29 cellular contexts compared by ENCODE assay signal in the genomic region with DNA sequence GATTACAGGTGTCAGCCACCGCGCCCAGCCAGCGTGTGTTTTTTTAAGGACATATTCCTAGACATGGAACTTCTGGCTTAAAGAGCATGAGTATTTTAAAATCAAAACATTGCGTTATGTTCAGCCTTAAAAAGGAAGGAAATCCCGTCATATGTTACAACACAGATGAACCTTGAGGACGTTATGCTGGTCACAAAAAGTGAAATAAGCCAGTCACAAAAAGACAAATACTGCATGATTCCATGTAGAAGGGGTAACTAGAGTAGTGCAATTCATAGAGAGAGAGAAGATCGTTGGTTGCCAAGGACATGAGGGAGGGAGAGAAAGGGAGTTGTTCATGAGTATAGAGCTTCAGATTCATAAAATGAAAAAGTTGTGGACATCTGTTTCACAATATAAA. TPM values are rescaled to one million over a fixed set of nuclear protein-coding genes. Genes with fewer than 3 reads are reported as not detected.
DNase-seq lines count a peak whose midpoint lies in the region; ATAC-seq and TF ChIP-seq lines count a peak whose summit lies in the region.
"Had no signal": no experiment of that assay in that cellular context is flagged by ENCODE, and none has a peak within 500 bp of the region (broad histone marks: within the 10 kb centered on the region; RNA-seq: fewer than 3 reads in every experiment).

No MANE protein-coding gene starts in this region.

- ATAC-seq in lower lobe of right lung (peak; percentile 56 to 68), GM18861 (IDR thresholded peaks at IDR 0.05; ENCODE audit: unreplicated experiment) (no peak)
- ATAC-seq: effector memory CD8-positive, alpha-beta T cell; mucosa of descending colon; stimulated activated naive B cell treated with anti-CD40 and anti-IgM and Interleukin-4, amounts not matched to agents 10 μg/mL and 1 μg/mL and 100 μg/mL, for 72 hours had no signal

- intact Hi-C loops in lower lobe of right lung (cut with DNase I): no loop called here

- no peaks in the 10 kb centered on the region for H3K27me3 ChIP-seq in HL-60 (ENCODE audit: insufficient read depth, poor library complexity, severe bottlenecking)
- no peaks in the 10 kb centered on the region for H3K27me3 ChIP-seq in lower lobe of right lung (ENCODE audit: low read depth)
- H3K27me3 ChIP-seq in subcutaneous abdominal adipose tissue (ENCODE audit: control insufficient read depth in 5 of 5, insufficient read depth in 4 of 5, low read length in 5 of 5): no peaks in the 10 kb centered on the region
- H3K27me3 ChIP-seq in effector memory CD4-positive, alpha-beta T cell (replicated peaks; ENCODE audit: control insufficient read depth, insufficient read depth, low read length, poor library complexity, severe bottlenecking): no peaks in the 10 kb centered on the region
- H3K27me3 ChIP-seq: BLaER1, cardiac muscle cell, heart right ventricle, SJSA1, vagina had no signal

- H3K36me3 ChIP-seq in lower lobe of right lung (peaks cover 84% of the 10 kb centered on the region), subcutaneous abdominal adipose tissue (ENCODE audit: control insufficient read depth in 5 of 5, insufficient read depth in 5 of 5, low read length in 5 of 5) (peaks cover 25 to 92% (median 78%) of the 10 kb centered on the region in 5 donors)
- H3K36me3 ChIP-seq in effector memory CD4-positive, alpha-beta T cell (ENCODE audit: control insufficient read depth, insufficient read depth, low read length): peaks cover 12% of the 10 kb centered on the region
- H3K36me3 ChIP-seq: SJSA1 had no signal

- peaks cover 9% of the 10 kb centered on the region for H3K4me1 ChIP-seq in lower lobe of right lung
- peaks cover 0 to 13% (median 0%) of the 10 kb centered on the region in 5 donors for H3K4me1 ChIP-seq in subcutaneous abdominal adipose tissue (ENCODE audit: control insufficient read depth in 5 of 5, insufficient read depth in 5 of 5, low read length in 5 of 5)
- H3K4me1 ChIP-seq in effector memory CD4-positive, alpha-beta T cell (ENCODE audit: control insufficient read depth, insufficient read depth, low read length, poor library complexity, severe bottlenecking): no peaks in the 10 kb centered on the region
- H3K4me1 ChIP-seq: BLaER1, SJSA1, vagina had no signal

- DNase-seq in HL-60 (ENCODE audit: low read depth in 1 of 2, low spot score in 1 of 2) (peak; percentile 22 to 45), lower lobe of right lung (no peak)
- DNase-seq in activated naive CD4-positive, alpha-beta T cell treated with Interleukin-2 at 50 U/mL for 16 hours: no peak
- no peak for DNase-seq in effector memory CD4-positive, alpha-beta T cell
- DNase-seq: activated effector memory CD4-positive, alpha-beta T cell treated with anti-CD3 and anti-CD28 coated beads, Interleukin-2, amount 50 U/mL, for 16 hours; activated T-cell treated with anti-CD3 and anti-CD28 coated beads, Interleukin-2, amount 50 U/mL, for 24 hours; COR-L47; effector memory CD8-positive, alpha-beta T cell; erythroblast; H9; heart right ventricle; kidney glomerular epithelial cell; mucosa of descending colon; NCI-H1436 treated with DMSO at 0.1 percent for 48 hours; NCI-H2081 treated with DMSO at 0.1 percent for 48 hours; NCI-H226; NCI-H526 treated with DMSO at 0.1 percent for 48 hours; nephron progenitor cell; small intestine; stimulated activated naive B cell treated with anti-CD40 and anti-IgM and Interleukin-4, amounts not matched to agents 10 μg/mL and 1 μg/mL and 100 μg/mL, for 72 hours; T-helper 1 cell had no signal

- TF ChIP-seq CTCF in HL-60 (IDR thresholded peaks at IDR 0.05; ENCODE audit: insufficient read depth, low read length) (no peak), VCaP (conservative IDR thresholded peaks at IDR 0.05) (no peak), lower lobe of right lung (IDR thresholded peaks at IDR 0.05) (no peak)

- no peak overlapping the region for H3K4me3 ChIP-seq in HL-60 (replicated peaks; ENCODE audit: insufficient read depth, low read length)
- H3K4me3 ChIP-seq in lower lobe of right lung: no peak overlapping the region
- H3K4me3 ChIP-seq in subcutaneous abdominal adipose tissue (ENCODE audit: low read depth in 1 of 5, low read length in 5 of 5): no peak overlapping the region
- no peak overlapping the region for H3K4me3 ChIP-seq in effector memory CD4-positive, alpha-beta T cell (ENCODE audit: insufficient read depth, low read depth, low read length, poor library complexity, severe bottlenecking)
- H3K4me3 ChIP-seq: BLaER1, cardiac muscle cell, coronary artery, heart right ventricle, mucosa of descending colon, SJSA1, vagina had no signal

- no peaks in the 10 kb centered on the region for H3K9me3 ChIP-seq in lower lobe of right lung
- peaks cover 0 to 6% (median 0%) of the 10 kb centered on the region in 5 donors for H3K9me3 ChIP-seq in subcutaneous abdominal adipose tissue (ENCODE audit: control insufficient read depth in 5 of 5, low read length in 5 of 5)
- no peaks in the 10 kb centered on the region for H3K9me3 ChIP-seq in effector memory CD4-positive, alpha-beta T cell (ENCODE audit: control insufficient read depth, low read length)
- H3K9me3 ChIP-seq: mucosa of descending colon, SJSA1, vagina had no signal

- H3K27ac ChIP-seq in HL-60 (replicated peaks) (peak overlapping the region; percentile 47), VCaP (peak overlapping the region; percentile 58), lower lobe of right lung (no peak overlapping the region), subcutaneous abdominal adipose tissue (ENCODE audit: low read depth, low read length) (peak overlapping the region; percentile 28)
- H3K27ac ChIP-seq in effector memory CD4-positive, alpha-beta T cell (ENCODE audit: insufficient read depth, low read length, poor library complexity, severe bottlenecking): no peak overlapping the region
- H3K27ac ChIP-seq: BLaER1, cardiac muscle cell, coronary artery, heart right ventricle, SJSA1, vagina had no signal

- H3K9ac ChIP-seq in subcutaneous abdominal adipose tissue (ENCODE audit: low read length in 5 of 5): no peak overlapping the region
- H3K9ac ChIP-seq: BLaER1 had no signal

RNA-seq across cellular contexts. Expression of gene ACACB, which starts 53.9 kb away (rescaled TPM):
- 42.5 TPM for total RNA-seq in lower lobe of right lung

Comparison
In these comparisons a context has a peak if more than half of its experiments do, and no peak if none do; other contexts are left out.
1. DNase-seq: peak in HL-60 (2 of 2); none in lower lobe of right lung (single experiment), activated naive CD4-positive, alpha-beta T cell treated with Interleukin-2 at 50 U/mL for 16 hours (single experiment) and effector memory CD4-positive, alpha-beta T cell (0 of 3).
2. H3K27ac ChIP-seq: peak in HL-60 (single experiment), VCaP (single experiment) and subcutaneous abdominal adipose tissue (single experiment); none in lower lobe of right lung (single experiment) and effector memory CD4-positive, alpha-beta T cell (single experiment).